10 cellular contexts compared by ENCODE assay signal in the genomic region with DNA sequence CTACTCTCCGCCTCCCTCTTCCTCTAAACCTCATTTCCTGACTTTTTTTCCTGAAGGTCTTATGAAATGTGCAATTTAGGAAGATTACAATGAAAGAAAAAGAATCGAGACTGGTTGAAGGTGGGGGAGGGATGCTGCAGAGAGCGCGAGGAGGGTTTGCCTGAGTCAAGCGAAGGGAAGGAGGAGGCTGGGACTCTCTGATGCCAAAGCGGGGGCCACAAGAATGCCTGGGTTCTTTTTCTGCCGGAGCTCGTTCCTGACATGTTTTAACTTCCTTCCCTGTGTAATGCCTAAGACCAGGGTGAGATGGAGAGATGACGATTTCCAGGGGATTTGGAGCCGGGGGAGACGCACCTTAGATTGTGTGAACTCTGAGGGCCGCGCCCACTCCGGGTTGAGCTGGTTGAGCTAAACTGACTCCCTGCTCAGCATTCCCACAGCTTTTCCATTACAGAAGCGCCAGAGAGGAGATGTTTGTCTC.
DNase-seq lines count a peak whose midpoint lies in the region; ATAC-seq and TF ChIP-seq lines count a peak whose summit lies in the region.
"Had no signal": no experiment of that assay in that cellular context is flagged by ENCODE, and none has a peak within 500 bp of the region (broad histone marks: within the 10 kb centered on the region; RNA-seq: fewer than 3 reads in every experiment).

No MANE protein-coding gene starts in this region.

- H2AFZ ChIP-seq in neural cell (ENCODE audit: low read depth, low read length): peak overlapping the region; percentile 47

- no peak overlapping the region for H3K4me3 Mint-ChIP-seq in activated CD8-positive, alpha-beta T cell treated with anti-CD3 and anti-CD28 coated beads, Interleukin-2, amount 10 ng/mL, durations not matched to agents 7 days and 5 days
- H3K4me3 Mint-ChIP-seq: T-helper 1 cell treated with Interleukin-12 subunit alpha and Interleukin-12 subunit beta and Interleukin-4 antibody, amounts not matched to agents 30 μg/mL and 1 μg/mL, for 36 hours had no signal

- TF ChIP-seq CTCF in fibroblast of the aortic adventitia (IDR thresholded peaks at IDR 0.05; ENCODE audit: insufficient read depth, low read length) (no peak), neural cell (IDR thresholded peaks at IDR 0.05; ENCODE audit: poor library complexity, severe bottlenecking) (no peak), uterus (IDR thresholded peaks at IDR 0.05) (no peak)

- no peaks in the 10 kb centered on the region for H4K20me1 ChIP-seq in neural cell (ENCODE audit: insufficient read depth)

- peaks cover 12% of the 10 kb centered on the region for H3F3A ChIP-seq in neural cell (ENCODE audit: insufficient read depth, low read length, poor library complexity, severe bottlenecking)

- peak overlapping the region; percentile 86 for H3K9ac ChIP-seq in neural cell (ENCODE audit: low read length)
- H3K9ac ChIP-seq: KMS-11 had no signal

- no peaks in the 10 kb centered on the region for H3K9me3 Mint-ChIP-seq in activated CD8-positive, alpha-beta T cell treated with anti-CD3 and anti-CD28 coated beads, Interleukin-2, amount 10 ng/mL, durations not matched to agents 7 days and 5 days (ENCODE audit: insufficient read depth)
- H3K9me3 Mint-ChIP-seq: T-helper 1 cell treated with Interleukin-12 subunit alpha and Interleukin-12 subunit beta and Interleukin-4 antibody, amounts not matched to agents 30 μg/mL and 1 μg/mL, for 36 hours had no signal

- CTCF ChIA-PET in activated CD8-positive, alpha-beta T cell treated with anti-CD3 and anti-CD28 coated beads, Interleukin-2, amount 10 ng/mL, durations not matched to agents 7 days and 5 days (lab: Charles Lee): no interaction called here

- no peaks in the 10 kb centered on the region for H3K9me3 ChIP-seq in neural cell (ENCODE audit: low read length)
- H3K9me3 ChIP-seq in uterus: no peaks in the 10 kb centered on the region

- H3K27ac Mint-ChIP-seq in activated CD8-positive, alpha-beta T cell treated with anti-CD3 and anti-CD28 coated beads, Interleukin-2, amount 10 ng/mL, durations not matched to agents 7 days and 5 days: no peak overlapping the region
- H3K27ac Mint-ChIP-seq: T-helper 1 cell treated with Interleukin-12 subunit alpha and Interleukin-12 subunit beta and Interleukin-4 antibody, amounts not matched to agents 30 μg/mL and 1 μg/mL, for 36 hours had no signal

- no peak for ATAC-seq in activated CD8-positive, alpha-beta T cell treated with anti-CD3 and anti-CD28 coated beads, Interleukin-2, amount 10 ng/mL, durations not matched to agents 7 days and 5 days

- intact Hi-C loops in uterus (cut with DNase I; ENCODE audit: low total_unique reads): no loop called here

- H3K36me3 Mint-ChIP-seq in activated CD8-positive, alpha-beta T cell treated with anti-CD3 and anti-CD28 coated beads, Interleukin-2, amount 10 ng/mL, durations not matched to agents 7 days and 5 days (ENCODE audit: low read depth): no peaks in the 10 kb centered on the region

- no peaks in the 10 kb centered on the region for H3K79me2 ChIP-seq in neural cell (replicated peaks; ENCODE audit: insufficient read depth, low read length)

- no peak for TF ChIP-seq POLR2A in uterus (IDR thresholded peaks at IDR 0.05)

- H3K9me2 ChIP-seq in neural cell (ENCODE audit: insufficient read depth, low read length): no peaks in the 10 kb centered on the region

- POLR2A ChIA-PET in activated CD8-positive, alpha-beta T cell treated with anti-CD3 and anti-CD28 coated beads, Interleukin-2, amount 10 ng/mL, durations not matched to agents 7 days and 5 days (lab: Charles Lee): no interaction called here

- H3K4me1 Mint-ChIP-seq in activated CD8-positive, alpha-beta T cell treated with anti-CD3 and anti-CD28 coated beads, Interleukin-2, amount 10 ng/mL, durations not matched to agents 7 days and 5 days (ENCODE audit: low read depth): no peaks in the 10 kb centered on the region

- no peak for TF ChIP-seq EP300 in neural cell (conservative IDR thresholded peaks at IDR 0.05; ENCODE audit: poor library complexity, severe bottlenecking)

- H3K4me3 ChIP-seq in fibroblast of the aortic adventitia (ENCODE audit: low read depth, low read length) (peak overlapping the region; percentile 50), neural cell (ENCODE audit: low read length) (peak overlapping the region; percentile 67), uterus (peak overlapping the region; percentile 41 to 44)

- peak; percentile 11 for TF ChIP-seq RAD21 in neural cell (conservative IDR thresholded peaks at IDR 0.05)

- DNase-seq in NCI-H748 (lab: John Stamatoyannopoulos, UW; ENCODE audit: unreplicated experiment) (peak; percentile 38), NCI-H748 treated with DMSO at 0.1 percent for 48 hours (lab: John Stamatoyannopoulos, UW) (no peak), fibroblast of the aortic adventitia (ENCODE audit: low read depth) (peak; percentile 63), uterus (peak; percentile 23 to 49), HPDE6-E6E7 (ENCODE audit: extremely low spot score) (no peak)
- no peak for DNase-seq in activated CD4-positive, alpha-beta T cell treated with anti-CD3 and anti-CD28 coated beads, Interleukin-2, amount 50 U/mL, for 1 hour
- DNase-seq in activated CD8-positive, alpha-beta T cell treated with anti-CD3 and anti-CD28 coated beads, Interleukin-2, amount 10 ng/mL, durations not matched to agents 7 days and 5 days: no peak

- H3K27ac ChIP-seq in neural cell (ENCODE audit: low read length) (peak overlapping the region; percentile 98), uterus (peak overlapping the region; percentile 78 to 86)
- H3K27ac ChIP-seq: KMS-11 had no signal

- peaks cover 32% of the 10 kb centered on the region for H3K27me3 Mint-ChIP-seq in activated CD8-positive, alpha-beta T cell treated with anti-CD3 and anti-CD28 coated beads, Interleukin-2, amount 10 ng/mL, durations not matched to agents 7 days and 5 days (ENCODE audit: low read depth)

- no peaks in the 10 kb centered on the region for H3K27me3 ChIP-seq in neural cell (ENCODE audit: insufficient read depth, low read depth, low read length)
- H3K27me3 ChIP-seq in uterus: no peaks in the 10 kb centered on the region

- H3K36me3 ChIP-seq in neural cell (ENCODE audit: insufficient read depth, low read length) (no peaks in the 10 kb centered on the region), uterus (no peaks in the 10 kb centered on the region)

- H3K4me2 ChIP-seq in neural cell (ENCODE audit: low read length): peak overlapping the region; percentile 83
- H3K4me2 ChIP-seq: KMS-11 had no signal

- H3K4me1 ChIP-seq in uterus: no peaks in the 10 kb centered on the region

TF ChIP-seq in neural cell, 6 proteins besides CTCF, POLR2A, EP300 and RAD21:
- TF ChIP-seq, protein P1, sequence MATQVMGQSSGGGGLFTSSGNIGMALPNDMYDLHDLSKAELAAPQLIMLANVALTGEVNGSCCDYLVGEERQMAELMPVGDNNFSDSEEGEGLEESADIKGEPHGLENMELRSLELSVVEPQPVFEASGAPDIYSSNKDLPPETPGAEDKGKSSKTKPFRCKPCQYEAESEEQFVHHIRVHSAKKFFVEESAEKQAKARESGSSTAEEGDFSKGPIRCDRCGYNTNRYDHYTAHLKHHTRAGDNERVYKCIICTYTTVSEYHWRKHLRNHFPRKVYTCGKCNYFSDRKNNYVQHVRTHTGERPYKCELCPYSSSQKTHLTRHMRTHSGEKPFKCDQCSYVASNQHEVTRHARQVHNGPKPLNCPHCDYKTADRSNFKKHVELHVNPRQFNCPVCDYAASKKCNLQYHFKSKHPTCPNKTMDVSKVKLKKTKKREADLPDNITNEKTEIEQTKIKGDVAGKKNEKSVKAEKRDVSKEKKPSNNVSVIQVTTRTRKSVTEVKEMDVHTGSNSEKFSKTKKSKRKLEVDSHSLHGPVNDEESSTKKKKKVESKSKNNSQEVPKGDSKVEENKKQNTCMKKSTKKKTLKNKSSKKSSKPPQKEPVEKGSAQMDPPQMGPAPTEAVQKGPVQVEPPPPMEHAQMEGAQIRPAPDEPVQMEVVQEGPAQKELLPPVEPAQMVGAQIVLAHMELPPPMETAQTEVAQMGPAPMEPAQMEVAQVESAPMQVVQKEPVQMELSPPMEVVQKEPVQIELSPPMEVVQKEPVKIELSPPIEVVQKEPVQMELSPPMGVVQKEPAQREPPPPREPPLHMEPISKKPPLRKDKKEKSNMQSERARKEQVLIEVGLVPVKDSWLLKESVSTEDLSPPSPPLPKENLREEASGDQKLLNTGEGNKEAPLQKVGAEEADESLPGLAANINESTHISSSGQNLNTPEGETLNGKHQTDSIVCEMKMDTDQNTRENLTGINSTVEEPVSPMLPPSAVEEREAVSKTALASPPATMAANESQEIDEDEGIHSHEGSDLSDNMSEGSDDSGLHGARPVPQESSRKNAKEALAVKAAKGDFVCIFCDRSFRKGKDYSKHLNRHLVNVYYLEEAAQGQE (IDR thresholded peaks at IDR 0.05; ENCODE audit: borderline replicate concordance): peak; percentile 13
- no peak for TF ChIP-seq TAF1 (IDR thresholded peaks at IDR 0.05; ENCODE audit: low read depth)
- no peak for TF ChIP-seq POLR2AphosphoS5 (IDR thresholded peaks at IDR 0.05)

Comparison
In these comparisons a context has a peak if more than half of its experiments do, and no peak if none do; other contexts are left out.
1. DNase-seq: peak in NCI-H748 (single experiment), fibroblast of the aortic adventitia (single experiment) and uterus (2 of 2); none in NCI-H748 treated with DMSO at 0.1 percent for 48 hours (single experiment), HPDE6-E6E7 (single experiment), activated CD4-positive, alpha-beta T cell treated with anti-CD3 and anti-CD28 coated beads, Interleukin-2, amount 50 U/mL, for 1 hour (single experiment) and activated CD8-positive, alpha-beta T cell treated with anti-CD3 and anti-CD28 coated beads, Interleukin-2, amount 10 ng/mL, durations not matched to agents 7 days and 5 days (single experiment).
2. Peak in every context shown above with its lines, with median percentiles within 50 percentile points of each other: H3K4me3 ChIP-seq.